27 cellular contexts compared by ENCODE assay signal in the genomic region with DNA sequence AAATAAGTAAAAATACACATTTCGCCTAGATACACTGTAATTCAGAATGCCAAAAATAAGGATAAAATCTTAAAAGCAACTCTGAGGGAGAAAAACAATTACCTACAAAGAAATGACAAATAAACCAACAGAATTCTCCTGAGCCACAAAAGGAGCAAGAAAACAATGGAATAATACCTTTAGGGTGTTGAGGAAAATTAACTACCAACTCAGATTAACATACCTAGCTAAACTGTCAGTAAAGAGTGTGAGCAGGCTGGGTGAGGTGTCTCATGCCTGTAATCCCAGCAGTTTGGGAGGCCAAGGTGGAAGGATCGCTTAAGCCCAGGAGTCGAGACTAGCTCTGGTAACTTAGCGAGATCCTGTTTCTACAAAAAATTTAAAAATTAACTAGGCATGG.
"Had no signal": no experiment of that assay in that cellular context is flagged by ENCODE, and none has a peak within 500 bp of the region (broad histone marks: within the 10 kb centered on the region; RNA-seq: fewer than 3 reads in every experiment).

No MANE protein-coding gene starts in this region.

- H3K27me3 ChIP-seq: stomach, suprapubic skin, testis, thyroid gland, tibial artery, tibial nerve, transverse colon, upper lobe of left lung, upper lobe of right lung, uterus, vagina had no signal

- H3K27ac ChIP-seq: stomach, suprapubic skin, testis, thoracic aorta, thyroid gland, tibial artery, tibial nerve, transverse colon, upper lobe of left lung, upper lobe of right lung, uterus, vagina had no signal

- H3K4me1 ChIP-seq: stomach, suprapubic skin, testis, thyroid gland, tibial artery, tibial nerve, transverse colon, upper lobe of left lung, upper lobe of right lung, uterus, vagina had no signal

- DNase-seq: stimulated activated CD4-positive, alpha-beta T cell treated with anti-CD3 and anti-CD28 coated beads, Interleukin-2, amount 100 ng/mL, for 48 hours; stimulated activated CD4-positive, alpha-beta T cell treated with anti-CD3 and anti-CD28 coated beads, Interleukin-4, amount 100 ng/mL, for 1 hour; stimulated activated CD4-positive, alpha-beta T cell treated with anti-CD3 and anti-CD28 coated beads, Interleukin-4, amount 100 ng/mL, for 24 hours; stimulated activated CD4-positive, alpha-beta T cell treated with anti-CD3 and anti-CD28 coated beads, Interleukin-4, amount 100 ng/mL, for 4 hours; stimulated activated CD8-positive, alpha-beta memory T cell treated with anti-CD3 and anti-CD28 coated beads, Interleukin-4, amount 100 ng/mL, for 48 hours; stimulated activated naive B cell treated with anti-CD40 and anti-IgM and Interleukin-4, amounts not matched to agents 10 μg/mL and 1 μg/mL and 100 μg/mL, for 72 hours; stimulated activated naive CD4-positive, alpha-beta T cell; stimulated activated naive CD4-positive, alpha-beta T cell treated with Interleukin-2 at 50 U/mL for 16 hours; stimulated activated naive CD8-positive, alpha-beta T cell treated with anti-CD3 and anti-CD28 coated beads, Interleukin-15, amount 100 ng/mL, for 72 hours; stimulated activated naive CD8-positive, alpha-beta T cell treated with anti-CD3 and anti-CD28 coated beads, Interleukin-15, Interleukin-2, amounts not matched to agents 100 U/mL and 50 U/mL, for 24 hours; stomach; substantia nigra; testis; thyroid gland; tibial artery; transverse colon; trophoblast cell; upper lobe of left lung; upper lobe of right lung; uterus had no signal

- H3K36me3 ChIP-seq: stomach, suprapubic skin, thoracic aorta, thyroid gland, tibial artery, tibial nerve, transverse colon, upper lobe of left lung, upper lobe of right lung, uterus, vagina had no signal

- ATAC-seq: stimulated activated effector memory CD8-positive, alpha-beta T cell treated with anti-CD3 and anti-CD28 coated beads, Interleukin-12 subunit alpha, Interleukin-12 subunit beta, amount 100 ng/mL, for 72 hours; stimulated activated memory B cell treated with anti-CD40 and anti-IgM and Interleukin-4, amounts not matched to agents 10 μg/mL and 1 μg/mL and 100 μg/mL, for 72 hours; stimulated activated naive B cell treated with anti-CD40 and anti-IgM and Interleukin-4, amounts not matched to agents 10 μg/mL and 1 μg/mL and 100 μg/mL, for 72 hours; stimulated activated naive CD8-positive, alpha-beta T cell treated with anti-CD3 and anti-CD28 coated beads, Interleukin-15, amount 100 ng/mL, for 72 hours; stimulated activated naive CD8-positive, alpha-beta T cell treated with anti-CD3 and anti-CD28 coated beads, Interleukin-15, Interleukin-2, amounts not matched to agents 100 U/mL and 50 U/mL, for 24 hours; upper lobe of right lung had no signal

- H3K9me3 ChIP-seq: stomach, suprapubic skin, testis, thoracic aorta, thyroid gland, tibial artery, transverse colon, upper lobe of left lung, upper lobe of right lung, uterus, vagina had no signal

- H3K4me3 ChIP-seq: stomach, suprapubic skin, testis, thoracic aorta, thyroid gland, tibial artery, tibial nerve, transverse colon, upper lobe of left lung, upper lobe of right lung, uterus, vagina had no signal

- FAIRE-seq: urothelium cell line had no signal
